Comparison of ENCODE assay signal across 8 cellular contexts in the genomic region with DNA sequence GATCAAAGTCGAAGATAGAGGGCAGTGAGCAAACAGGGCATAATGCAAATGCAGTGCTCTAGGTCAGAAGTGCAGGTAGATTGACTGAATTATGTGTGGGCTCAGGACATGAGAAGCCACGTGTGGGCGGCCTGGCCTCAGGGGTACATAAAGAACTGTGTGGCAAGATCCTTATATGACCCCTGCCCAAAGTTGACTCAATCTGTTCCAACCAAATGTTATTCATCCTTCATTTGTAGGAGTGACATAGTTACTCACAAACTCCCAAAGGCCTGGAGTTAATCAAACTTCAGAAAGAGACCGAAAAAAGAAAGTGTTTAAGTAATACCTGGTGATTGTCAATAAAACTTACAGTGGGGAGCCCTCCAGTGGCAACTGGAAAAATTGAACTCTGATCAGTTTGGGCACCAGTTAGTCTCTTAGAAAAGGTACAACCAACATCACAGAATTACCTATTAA.
A peak's percentile ranks its signal among the peaks of the same experiment; 100 is the strongest.
DNase-seq lines count a peak whose midpoint lies in the region; ATAC-seq, FAIRE-seq and TF ChIP-seq lines count a peak whose summit lies in the region.

No MANE protein-coding gene starts in this region.

- TF ChIP-seq RAD21 in A549 (conservative IDR thresholded peaks at IDR 0.05 in 1 of 2, IDR thresholded peaks at IDR 0.05 in 1 of 2), result peak; percentile 54 to 56

- TF ChIP-seq POLR2A in A549 (IDR thresholded peaks at IDR 0.05; ENCODE audit: low read length) (no peak), esophagus muscularis mucosa (IDR thresholded peaks at IDR 0.05; ENCODE audit: low read depth) (no peak)

- H3K9ac ChIP-seq in colonic mucosa (ENCODE audit: low read depth in 2 of 2, low read length in 2 of 2), result no peak overlapping the region

- H3K4me1 ChIP-seq in A549 (no peaks in the 10 kb centered on the region), esophagus muscularis mucosa (no peaks in the 10 kb centered on the region), colonic mucosa (no peaks in the 10 kb centered on the region)

- no peak overlapping the region for H3K4me3 ChIP-seq in A549
- H3K4me3 ChIP-seq in esophagus muscularis mucosa, result no peak overlapping the region
- no peak overlapping the region for H3K4me3 ChIP-seq in colonic mucosa

- intact Hi-C loops in esophagus muscularis mucosa (cut with DNase I), result no loop called here
- intact Hi-C loops in colonic mucosa (cut with DNase I), result no loop called here

- no peak overlapping the region for H3K27ac ChIP-seq in A549
- H3K27ac ChIP-seq in esophagus muscularis mucosa (replicated peaks in 1 of 4), result no peak overlapping the region
- no peak overlapping the region for H3K27ac ChIP-seq in colonic mucosa

- DNase-seq in A549 (ENCODE audit: low read depth in 1 of 2, low spot score in 1 of 2) (peak; percentile 10 to 17), GM10266 (ENCODE audit: extremely low spot score) (peak; percentile 6), NCI-H2196 treated with DMSO at 0.1 percent for 48 hours (lab: John Stamatoyannopoulos, UW; ENCODE audit: unreplicated experiment) (peak; percentile 19), esophagus muscularis mucosa (ENCODE audit: extremely low spot score) (no peak), retina (peak; percentile 7), colonic mucosa (no peak)

- H3K4me2 ChIP-seq in A549, result no peak overlapping the region

- TF ChIP-seq EP300 in A549 (IDR thresholded peaks at IDR 0.05) (no peak), esophagus muscularis mucosa (IDR thresholded peaks at IDR 0.05) (no peak)

- no peaks in the 10 kb centered on the region for H3K27me3 ChIP-seq in esophagus muscularis mucosa
- no peaks in the 10 kb centered on the region for H3K27me3 ChIP-seq in colonic mucosa

- POLR2A ChIA-PET in A549 (lab: Yijun Ruan, JAX), result no interaction called here

- no peak for FAIRE-seq in A549 (lab: Jason Lieb, UNC)

- CTCF ChIA-PET in A549 (lab: Yijun Ruan, JAX), result interaction anchor here (0.6 to 2.3 kb wide), 7 partner anchors 10 to 1277 kb away, joined by 3 to 11 read pairs (median 3); no protein-coding TSS in a partner anchor

- ATAC-seq in A549 (peak; percentile 54 to 55; a peak in 3 of 6 replicates), GM18873 (IDR thresholded peaks at IDR 0.05; ENCODE audit: low FRiP score, unreplicated experiment) (no peak), HG03196 (IDR thresholded peaks at IDR 0.05; ENCODE audit: unreplicated experiment) (no peak)

- no peaks in the 10 kb centered on the region for H3K36me3 ChIP-seq in esophagus muscularis mucosa
- no peaks in the 10 kb centered on the region for H3K36me3 ChIP-seq in colonic mucosa

- peak; percentile 45; the same call in 2 of the 3 replicates for TF ChIP-seq CTCF in A549 (IDR thresholded peaks at IDR 0.05)
- peak; percentile 46 for TF ChIP-seq CTCF in GM10266 (IDR thresholded peaks at IDR 0.05; ENCODE audit: control insufficient read depth, insufficient read depth, low read depth, missing control alignments)
- peak; percentile 29 to 48 (median 32) for TF ChIP-seq CTCF in esophagus muscularis mucosa (IDR thresholded peaks at IDR 0.05)
- no peak for TF ChIP-seq CTCF in colonic mucosa (IDR thresholded peaks at IDR 0.05)

- 37% methylated on average over 4 of the region's 4 CpGs for WGBS in A549 (ENCODE audit: missing lambda C conversion rate)
- 73% methylated on average over 4 of the region's 4 CpGs for WGBS in esophagus muscularis mucosa

- H3K9me3 ChIP-seq in A549 (0 out of 3 replicates have a peak, but pooled peaks cover 2% of the 10 kb centered on the region), esophagus muscularis mucosa (no peaks in the 10 kb centered on the region), colonic mucosa (no peaks in the 10 kb centered on the region)

TF ChIP-seq in A549, 52 proteins besides CTCF, POLR2A, EP300 and RAD21:
- TF ChIP-seq, protein P1, sequence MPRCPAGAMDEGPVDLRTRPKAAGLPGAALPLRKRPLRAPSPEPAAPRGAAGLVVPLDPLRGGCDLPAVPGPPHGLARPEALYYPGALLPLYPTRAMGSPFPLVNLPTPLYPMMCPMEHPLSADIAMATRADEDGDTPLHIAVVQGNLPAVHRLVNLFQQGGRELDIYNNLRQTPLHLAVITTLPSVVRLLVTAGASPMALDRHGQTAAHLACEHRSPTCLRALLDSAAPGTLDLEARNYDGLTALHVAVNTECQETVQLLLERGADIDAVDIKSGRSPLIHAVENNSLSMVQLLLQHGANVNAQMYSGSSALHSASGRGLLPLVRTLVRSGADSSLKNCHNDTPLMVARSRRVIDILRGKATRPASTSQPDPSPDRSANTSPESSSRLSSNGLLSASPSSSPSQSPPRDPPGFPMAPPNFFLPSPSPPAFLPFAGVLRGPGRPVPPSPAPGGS (IDR thresholded peaks at IDR 0.05), result no peak
- peak; percentile 36; the same call in 1 of the 3 replicates for TF ChIP-seq SMC3 (IDR thresholded peaks at IDR 0.05)

Comparison
In these comparisons a context has a peak if more than half of its experiments do, and no peak if none do; other contexts are left out.
1. ATAC-seq: peak in A549 (2 of 2); none in GM18873 (single experiment) and HG03196 (single experiment).
2. DNase-seq: peak in A549 (2 of 2), GM10266 (single experiment), NCI-H2196 treated with DMSO at 0.1 percent for 48 hours (single experiment) and retina (single experiment); none in esophagus muscularis mucosa (single experiment) and colonic mucosa (single experiment).